ENCODE assay signal across 22 cellular contexts in genomic region chr1:226651041-226651731, GRCh38.
DNase-seq lines count a peak whose midpoint lies in the region; ATAC-seq and TF ChIP-seq lines count a peak whose summit lies in the region.
"Had no signal": no experiment of that assay in that cellular context is flagged by ENCODE, and none has a peak within 500 bp of the region (broad histone marks: within the 10 kb centered on the region; RNA-seq: fewer than 3 reads in every experiment).

No MANE protein-coding gene starts in this region.

- intact Hi-C loops in Right ventricle myocardium superior (cut with DNase I) (loop anchor here (5.0 kb wide), 1 partner anchor 81 kb away; no protein-coding TSS in a partner anchor), cardiac septum (cut with DNase I) (no loop called here), activated B cell treated with CpG ODN at 0.5 μM for 24 hours (cut with micrococcal nuclease) (no loop called here)

- H3K27ac Mint-ChIP-seq in activated B cell treated with CpG ODN at 0.5 μM for 24 hours (peak overlapping the region; percentile 72), endothelial cell (ENCODE audit: unreplicated experiment) (peak overlapping the region; percentile 99)
- H3K27ac Mint-ChIP-seq in stimulated activated naive CD8-positive, alpha-beta T cell treated with anti-CD3 and anti-CD28 coated beads, Interleukin-15, amount 100 ng/mL, for 72 hours, result peak overlapping the region; percentile 43 to 45
- H3K27ac Mint-ChIP-seq: activated CD8-positive, alpha-beta memory T cell treated with anti-CD3 and anti-CD28 coated beads, Interleukin-2, amount 10 ng/mL, durations not matched to agents 7 days and 5 days had no signal

- CTCF ChIA-PET in activated B cell treated with CpG ODN at 0.5 μM for 24 hours (lab: Charles Lee), result interaction anchor here (3.0 kb wide), 1 partner anchor 11 kb away, joined by 12 read pairs; no protein-coding TSS in a partner anchor

- H3K9me3 Mint-ChIP-seq in activated B cell treated with CpG ODN at 0.5 μM for 24 hours (no peaks in the 10 kb centered on the region), endothelial cell (ENCODE audit: unreplicated experiment) (no peaks in the 10 kb centered on the region)
- H3K9me3 Mint-ChIP-seq in stimulated activated naive CD8-positive, alpha-beta T cell treated with anti-CD3 and anti-CD28 coated beads, Interleukin-15, amount 100 ng/mL, for 72 hours, result no peaks in the 10 kb centered on the region
- H3K9me3 Mint-ChIP-seq: nephron had no signal

- DNase-seq in Right ventricle myocardium superior (peak; percentile 17), cardiac septum (ENCODE audit: low spot score) (no peak), activated B cell treated with CpG ODN at 0.5 μM for 24 hours (no peak), endothelial cell (ENCODE audit: low spot score) (no peak), kidney glomerular epithelial cell (lab: John Stamatoyannopoulos, UW) (no peak)
- no peak for DNase-seq in stimulated activated naive CD8-positive, alpha-beta T cell treated with anti-CD3 and anti-CD28 coated beads, Interleukin-15, amount 100 ng/mL, for 72 hours
- DNase-seq: activated CD8-positive, alpha-beta memory T cell treated with anti-CD3 and anti-CD28 coated beads, Interleukin-2, amount 10 ng/mL, durations not matched to agents 7 days and 5 days; activated effector memory CD4-positive, alpha-beta T cell treated with anti-CD3 and anti-CD28 coated beads, Interleukin-2, amount 50 U/mL, for 16 hours; CD4-positive, alpha-beta memory T cell; cortex of kidney; DMS79; KBM-7; mammary epithelial cell; NCI-H1694 treated with DMSO at 0.1 percent for 48 hours; NCI-H748 treated with DMSO at 0.1 percent for 48 hours; stimulated activated CD4-positive, alpha-beta T cell treated with anti-CD3 and anti-CD28 coated beads, Interleukin-2, amount 100 ng/mL, for 48 hours; T1000 had no signal

- no peak for TF ChIP-seq CTCF in activated B cell treated with CpG ODN at 0.5 μM for 24 hours (IDR thresholded peaks at IDR 0.05)
- no peak for TF ChIP-seq CTCF in endothelial cell (IDR thresholded peaks at IDR 0.05; ENCODE audit: unreplicated experiment)

- ATAC-seq in Right ventricle myocardium superior (ENCODE audit: poor library complexity) (no peak), activated B cell treated with CpG ODN at 0.5 μM for 24 hours (ENCODE audit: low read depth) (no peak), HG03571 (IDR thresholded peaks at IDR 0.05; ENCODE audit: unreplicated experiment) (no peak), GM19351 (IDR thresholded peaks at IDR 0.05; ENCODE audit: unreplicated experiment) (no peak)
- no peak for ATAC-seq in stimulated activated naive CD8-positive, alpha-beta T cell treated with anti-CD3 and anti-CD28 coated beads, Interleukin-15, amount 100 ng/mL, for 72 hours
- ATAC-seq: activated CD4-positive, CD25-positive, alpha-beta regulatory T cell treated with anti-CD3 and anti-CD28 coated beads, Interleukin-2, amount 50 U/mL, for 24 hours; activated CD8-positive, alpha-beta memory T cell treated with anti-CD3 and anti-CD28 coated beads, Interleukin-2, amount 10 ng/mL, durations not matched to agents 7 days and 5 days; Panc1 had no signal

- H3K4me3 Mint-ChIP-seq in activated B cell treated with CpG ODN at 0.5 μM for 24 hours, result no peak overlapping the region
- H3K4me3 Mint-ChIP-seq in endothelial cell (ENCODE audit: unreplicated experiment), result peak overlapping the region; percentile 44
- H3K4me3 Mint-ChIP-seq in stimulated activated naive CD8-positive, alpha-beta T cell treated with anti-CD3 and anti-CD28 coated beads, Interleukin-15, amount 100 ng/mL, for 72 hours, result no peak overlapping the region
- H3K4me3 Mint-ChIP-seq: activated CD8-positive, alpha-beta memory T cell treated with anti-CD3 and anti-CD28 coated beads, Interleukin-2, amount 10 ng/mL, durations not matched to agents 7 days and 5 days; nephron had no signal

- POLR2A ChIA-PET in activated B cell treated with CpG ODN at 0.5 μM for 24 hours (lab: Charles Lee), result interaction anchor here (1.0 to 18.4 kb wide), 4 partner anchors 9 to 52 kb away, joined by 4 to 451 read pairs (median 84); no protein-coding TSS in a partner anchor

- H3K27me3 Mint-ChIP-seq in activated B cell treated with CpG ODN at 0.5 μM for 24 hours, result no peaks in the 10 kb centered on the region
- peaks cover 25% of the 10 kb centered on the region for H3K27me3 Mint-ChIP-seq in endothelial cell (ENCODE audit: unreplicated experiment)
- no peaks in the 10 kb centered on the region for H3K27me3 Mint-ChIP-seq in stimulated activated naive CD8-positive, alpha-beta T cell treated with anti-CD3 and anti-CD28 coated beads, Interleukin-15, amount 100 ng/mL, for 72 hours
- H3K27me3 Mint-ChIP-seq: activated CD8-positive, alpha-beta memory T cell treated with anti-CD3 and anti-CD28 coated beads, Interleukin-2, amount 10 ng/mL, durations not matched to agents 7 days and 5 days; CD4-positive, alpha-beta memory T cell had no signal

- H3K4me1 Mint-ChIP-seq in activated B cell treated with CpG ODN at 0.5 μM for 24 hours, result peaks cover 30% of the 10 kb centered on the region
- peaks cover 59% of the 10 kb centered on the region for H3K4me1 Mint-ChIP-seq in endothelial cell (ENCODE audit: unreplicated experiment)
- no peaks in the 10 kb centered on the region for H3K4me1 Mint-ChIP-seq in stimulated activated naive CD8-positive, alpha-beta T cell treated with anti-CD3 and anti-CD28 coated beads, Interleukin-15, amount 100 ng/mL, for 72 hours

- H3K36me3 Mint-ChIP-seq in activated B cell treated with CpG ODN at 0.5 μM for 24 hours (ENCODE audit: low read depth) (peaks cover 44% of the 10 kb centered on the region), endothelial cell (ENCODE audit: low read depth, unreplicated experiment) (peaks cover 34% of the 10 kb centered on the region)

Comparison
In these comparisons a context has a peak if more than half of its experiments do, and no peak if none do; other contexts are left out.
1. H3K27ac Mint-ChIP-seq: peak in every context shown above with its lines; median percentile 99 in endothelial cell; 72 in activated B cell treated with CpG ODN at 0.5 μM for 24 hours; 44 in stimulated activated naive CD8-positive, alpha-beta T cell treated with anti-CD3 and anti-CD28 coated beads, Interleukin-15, amount 100 ng/mL, for 72 hours.